In genomic region chr19:35645680-35646511, GRCh38 we compare ENCODE assay signal across 1 cellular context.
TF ChIP-seq lines count a peak whose summit lies in the region.

No MANE protein-coding gene starts in this region.

TF ChIP-seq in HCT116, 20 proteins besides CTCF, POLR2A, EP300 and RAD21 (continued from another document):
- no peak for TF ChIP-seq REST (IDR thresholded peaks at IDR 0.05; ENCODE audit: low read depth)
- no peak for TF ChIP-seq SIN3A (IDR thresholded peaks at IDR 0.05; ENCODE audit: low read depth)
- TF ChIP-seq TCF7L2 (IDR thresholded peaks at IDR 0.05; ENCODE audit: borderline replicate concordance, extremely low read depth, insufficient read depth, insufficient read length) = no peak
- no peak for TF ChIP-seq ATF3 (IDR thresholded peaks at IDR 0.05)
- TF ChIP-seq JUND (IDR thresholded peaks at IDR 0.05) = no peak
